Comparison of ENCODE assay signal across 8 cellular contexts in the genomic region with DNA sequence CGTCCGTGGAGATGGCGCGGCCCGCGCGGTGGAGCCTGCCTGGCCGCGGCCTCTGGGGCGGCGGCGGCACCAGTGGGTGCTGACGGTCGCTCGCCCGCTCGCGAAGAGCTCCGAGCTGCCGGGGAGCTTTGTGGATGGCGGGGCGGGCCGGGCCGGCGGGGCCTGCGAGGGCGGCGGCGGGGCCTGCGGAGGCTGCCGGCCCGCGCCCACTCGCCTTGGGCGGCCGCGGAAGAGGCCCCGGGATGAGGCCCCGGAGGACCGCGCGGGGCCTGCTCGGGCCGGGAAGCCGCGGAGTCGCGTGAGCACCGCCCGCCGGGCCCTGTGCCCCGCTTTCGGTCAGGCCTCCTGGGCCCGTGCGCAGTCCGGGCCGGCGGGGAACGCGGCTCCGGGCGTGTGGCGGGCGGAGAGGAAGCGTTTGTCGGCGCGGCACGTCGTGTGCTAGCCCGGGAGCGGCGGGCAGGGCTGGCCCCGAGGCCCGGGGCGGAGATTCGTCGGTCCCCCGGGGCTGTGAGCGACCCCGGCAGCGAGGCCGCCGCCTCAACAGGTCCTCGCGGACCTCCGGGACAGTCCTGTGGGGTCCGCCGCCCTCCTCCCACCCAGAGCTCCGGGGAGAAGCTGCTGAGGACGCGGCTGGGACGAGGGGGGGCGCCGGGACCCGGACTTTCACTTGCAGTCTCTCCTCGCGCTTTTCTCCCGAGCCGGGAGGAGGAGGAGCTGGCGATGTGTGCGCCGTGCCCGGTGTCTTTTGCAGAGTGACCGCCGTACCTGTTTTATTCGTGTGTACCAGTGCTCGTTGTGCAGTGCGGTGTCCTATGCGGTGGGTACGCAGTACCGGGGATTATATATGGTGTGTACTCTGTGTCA. TPM values are rescaled to one million over a fixed set of nuclear protein-coding genes. Genes with fewer than 3 reads are reported as not detected.
A peak's percentile ranks its signal among the peaks of the same experiment; 100 is the strongest.
DNase-seq lines count a peak whose midpoint lies in the region; ATAC-seq, FAIRE-seq and TF ChIP-seq lines count a peak whose summit lies in the region.

No MANE protein-coding gene starts in this region.

- peak; percentile 57 for DNase-seq in BE2C
- peak; percentile 73 for DNase-seq in RKO (ENCODE audit: low spot score)
- peak; percentile 50 to 63 (median 54) for DNase-seq in activated naive CD4-positive, alpha-beta T cell (lab: John Stamatoyannopoulos, UW)
- peak; percentile 49 to 71 for DNase-seq in frontal cortex (ENCODE audit: low spot score in 2 of 2)
- DNase-seq in neuronal stem cell (ENCODE audit: low spot score) = peak; percentile 42
- peak; percentile 39 for DNase-seq in superior temporal gyrus (ENCODE audit: extremely low spot score)

- no CpG with 5 or more reads among the region's 112 CpGs for WGBS in neuronal stem cell (ENCODE audit: extremely low coverage in 2 of 2, insufficient read length in 2 of 2, insufficient replicate concordance in 1 of 2), 2 donors

- peak overlapping the region; percentile 52 for H3K4me2 ChIP-seq in neuronal stem cell (ENCODE audit: insufficient read depth, low read length, poor library complexity, severe bottlenecking)

- H3K4me1 ChIP-seq in BE2C (no peaks in the 10 kb centered on the region; the same call in 1 of the 2 replicates), neuronal stem cell (ENCODE audit: control insufficient read depth in 2 of 2, insufficient read depth in 1 of 2, low read depth in 1 of 2, low read length in 2 of 2) (peaks cover 8 to 14% of the 10 kb centered on the region in 2 donors)

- H3K9ac ChIP-seq in neuronal stem cell (ENCODE audit: low read depth, low read length, poor library complexity) = peak overlapping the region; percentile 96

- TF ChIP-seq POLR2A in GM19099 (IDR thresholded peaks at IDR 0.05; ENCODE audit: extremely low read depth, insufficient read length, low read depth) = peak; percentile 45

- no peak overlapping the region for H4K8ac ChIP-seq in neuronal stem cell (ENCODE audit: low read depth, low read length)

- H2BK15ac ChIP-seq in neuronal stem cell (ENCODE audit: low read length) = no peak overlapping the region

- FAIRE-seq in frontal cortex (lab: Jason Lieb, UNC) = no peak

- H3K36me3 ChIP-seq in BE2C (no peaks in the 10 kb centered on the region), neuronal stem cell (replicated peaks in 1 of 2; ENCODE audit: control insufficient read depth in 2 of 2, insufficient read depth in 2 of 2, low read length in 2 of 2) (no peaks in the 10 kb centered on the region)

- no peak for TF ChIP-seq CTCF in BE2C (IDR thresholded peaks at IDR 0.05; ENCODE audit: low read depth, low read length)

- peak overlapping the region; percentile 93 for H2AFZ ChIP-seq in neuronal stem cell (ENCODE audit: low read length)

- H3K14ac ChIP-seq in neuronal stem cell (ENCODE audit: low read length) = peak overlapping the region; percentile 71

- peak overlapping the region; percentile 2 for H2BK5ac ChIP-seq in neuronal stem cell (ENCODE audit: low read length)

- peak overlapping the region; percentile 85 for H4K91ac ChIP-seq in neuronal stem cell (ENCODE audit: low read depth, low read length, poor library complexity)

- H3K4ac ChIP-seq in neuronal stem cell (ENCODE audit: low read length) = no peak overlapping the region

- H2BK12ac ChIP-seq in neuronal stem cell (ENCODE audit: low read length) = no peak overlapping the region

- peak overlapping the region; percentile 72 for H3K4me3 ChIP-seq in BE2C (ENCODE audit: low read depth, low read length)
- peak overlapping the region; percentile 62 to 98 for H3K4me3 ChIP-seq in neuronal stem cell (ENCODE audit: low read length in 2 of 2)

- H3K79me1 ChIP-seq in neuronal stem cell (ENCODE audit: low read depth, low read length) = peaks cover 10% of the 10 kb centered on the region

- H3K27me3 ChIP-seq in BE2C (no peaks in the 10 kb centered on the region), neuronal stem cell (ENCODE audit: control insufficient read depth in 3 of 3, insufficient read depth in 3 of 3, low read depth in 1 of 3, low read length in 3 of 3) (no peaks in the 10 kb centered on the region)

- ATAC-seq in HG03280 (IDR thresholded peaks at IDR 0.05; ENCODE audit: unreplicated experiment) = peak; percentile 35

- H2AK5ac ChIP-seq in neuronal stem cell (ENCODE audit: low read depth, low read length) = peak overlapping the region; percentile 63

- H3K27ac ChIP-seq in neuronal stem cell (replicated peaks; ENCODE audit: low read length) = peak overlapping the region; percentile 57

- no peak overlapping the region for H2BK120ac ChIP-seq in neuronal stem cell (ENCODE audit: low read depth, low read length)

- H3K18ac ChIP-seq in neuronal stem cell (ENCODE audit: low read length) = peak overlapping the region; percentile 97

- H3K9me3 ChIP-seq in BE2C = no peaks in the 10 kb centered on the region
- no peaks in the 10 kb centered on the region for H3K9me3 ChIP-seq in neuronal stem cell (replicated peaks in 1 of 2; ENCODE audit: control insufficient read depth in 2 of 2, insufficient read depth in 1 of 2, low read depth in 1 of 2, low read length in 2 of 2)

- peak overlapping the region; percentile 5 for H3K23ac ChIP-seq in neuronal stem cell (ENCODE audit: low read depth, low read length, poor library complexity)

RNA-seq across cellular contexts. Expression of a gene that starts 0.6 kb away (rescaled TPM):
- polyA plus RNA-seq in BE2C (2012; ENCODE audit: insufficient read depth, insufficient read length, low read depth) = 30.0 TPM
- total RNA-seq in frontal cortex = 179 TPM
- 28.9 TPM for polyA plus RNA-seq in neuronal stem cell (2013, experiment 1 of 2)
- polyA plus RNA-seq in neuronal stem cell (2013, experiment 2 of 2) = 28.5 TPM

Comparison
In these comparisons a context has a peak if more than half of its experiments do, and no peak if none do; other contexts are left out.
1. Peak in every context shown above with its lines: DNase-seq, ATAC-seq, H3K4me3 ChIP-seq and H3K27ac ChIP-seq.